ENCODE assay signal across 25 cellular contexts in genomic region chr7:51010534-51010933, GRCh38.
A peak's percentile ranks its signal among the peaks of the same experiment; 100 is the strongest.
DNase-seq lines count a peak whose midpoint lies in the region; ATAC-seq, FAIRE-seq and TF ChIP-seq lines count a peak whose summit lies in the region.
"Had no signal": no experiment of that assay in that cellular context is flagged by ENCODE, and none has a peak within 500 bp of the region (broad histone marks: within the 10 kb centered on the region; RNA-seq: fewer than 3 reads in every experiment).

No MANE protein-coding gene starts in this region.

- H3K4me3 ChIP-seq in H7 (ENCODE audit: insufficient read depth, low read depth, low read length) (no peak overlapping the region), astrocyte (ENCODE audit: insufficient read depth, low read depth, low read length) (no peak overlapping the region)
- no peak overlapping the region for H3K4me3 ChIP-seq in CD8-positive, alpha-beta T cell (ENCODE audit: low read depth, low read length)
- H3K4me3 ChIP-seq: A549, GM12878, SK-N-MC had no signal

- no peak overlapping the region for H3K27ac ChIP-seq in astrocyte (ENCODE audit: low read depth, low read length)
- no peak overlapping the region for H3K27ac ChIP-seq in CD8-positive, alpha-beta T cell (ENCODE audit: low read depth, low read length)
- H3K27ac ChIP-seq: SK-N-MC had no signal

- no peaks in the 10 kb centered on the region for H3K79me2 ChIP-seq in astrocyte (ENCODE audit: insufficient read depth, low read length)

- DNase-seq in A172 (ENCODE audit: low spot score) (peak; percentile 70), H7 (peak; percentile 12), astrocyte (ENCODE audit: low read depth) (no peak), left ventricle myocardium superior (no peak), NCI-H446 treated with DMSO at 0.1 percent for 48 hours (lab: John Stamatoyannopoulos, UW) (no peak)
- DNase-seq in activated CD4-positive, CD25-positive, alpha-beta regulatory T cell (lab: John Stamatoyannopoulos, UW) = no peak
- DNase-seq in effector memory CD8-positive, alpha-beta T cell = no peak
- no peak for DNase-seq in CD8-positive, alpha-beta T cell
- DNase-seq: C1 segment of cervical spinal cord; Caco-2; CD4-positive, alpha-beta memory T cell; GDM1; Karpas-422; NCI-H1417 treated with DMSO at 0.1 percent for 48 hours; NCI-H187; NCI-H2171 treated with DMSO at 0.1 percent for 48 hours; NCI-H524 treated with DMSO at 0.1 percent for 48 hours; NCI-H774; NK-92 treated with Interleukin-12 subunit alpha and Interleukin-12 subunit beta, amount 100 ng/mL, for 24 hours; RPMI8226; SIG-M5 had no signal

- H3K9me3 ChIP-seq in astrocyte (ENCODE audit: insufficient read depth, low read depth, low read length) = no peaks in the 10 kb centered on the region
- H3K9me3 ChIP-seq in CD8-positive, alpha-beta T cell (ENCODE audit: low read length) = no peaks in the 10 kb centered on the region
- H3K9me3 ChIP-seq: A549, Caco-2 had no signal

- TF ChIP-seq CTCF in astrocyte (IDR thresholded peaks at IDR 0.05; ENCODE audit: insufficient read depth, low read depth, low read length) = no peak
- TF ChIP-seq CTCF in CD8-positive, alpha-beta T cell (IDR thresholded peaks at IDR 0.05) = no peak

- peaks cover 3% of the 10 kb centered on the region for H3K4me1 Mint-ChIP-seq in astrocyte (ENCODE audit: low read depth, unreplicated experiment)
- H3K4me1 Mint-ChIP-seq in effector memory CD8-positive, alpha-beta T cell (ENCODE audit: low read depth in 2 of 2) = no peaks in the 10 kb centered on the region
- no peaks in the 10 kb centered on the region for H3K4me1 Mint-ChIP-seq in CD8-positive, alpha-beta T cell (ENCODE audit: low read depth)
- H3K4me1 Mint-ChIP-seq: CD4-positive, alpha-beta memory T cell had no signal

- peaks cover 2% of the 10 kb centered on the region for H3K36me3 Mint-ChIP-seq in astrocyte (ENCODE audit: low read depth, unreplicated experiment)
- no peaks in the 10 kb centered on the region for H3K36me3 Mint-ChIP-seq in effector memory CD8-positive, alpha-beta T cell (ENCODE audit: insufficient read depth)
- H3K36me3 Mint-ChIP-seq in CD8-positive, alpha-beta T cell = no peaks in the 10 kb centered on the region
- H3K36me3 Mint-ChIP-seq: CD4-positive, alpha-beta memory T cell had no signal

- POLR2A ChIA-PET in CD8-positive, alpha-beta T cell (lab: Charles Lee) = no interaction called here

- no peak overlapping the region for H3K4me3 Mint-ChIP-seq in astrocyte (ENCODE audit: unreplicated experiment)
- no peak overlapping the region for H3K4me3 Mint-ChIP-seq in effector memory CD8-positive, alpha-beta T cell
- no peak overlapping the region for H3K4me3 Mint-ChIP-seq in CD8-positive, alpha-beta T cell
- H3K4me3 Mint-ChIP-seq: CD4-positive, alpha-beta memory T cell had no signal

- H3K27me3 ChIP-seq in H7 (ENCODE audit: control insufficient read depth, insufficient read depth, low read length) (no peaks in the 10 kb centered on the region), astrocyte (ENCODE audit: insufficient read depth, low read length) (peaks cover 12% of the 10 kb centered on the region)
- no peaks in the 10 kb centered on the region for H3K27me3 ChIP-seq in CD8-positive, alpha-beta T cell (ENCODE audit: insufficient read depth, low read length)

- peaks cover 1% of the 10 kb centered on the region for H3K9me3 Mint-ChIP-seq in astrocyte (ENCODE audit: unreplicated experiment)
- no peaks in the 10 kb centered on the region for H3K9me3 Mint-ChIP-seq in effector memory CD8-positive, alpha-beta T cell
- H3K9me3 Mint-ChIP-seq in CD8-positive, alpha-beta T cell = no peaks in the 10 kb centered on the region
- H3K9me3 Mint-ChIP-seq: CD4-positive, alpha-beta memory T cell had no signal

- H3K9ac ChIP-seq in astrocyte (ENCODE audit: low read length) = no peak overlapping the region

- FAIRE-seq in astrocyte (lab: Jason Lieb, UNC) = no peak
- FAIRE-seq: A549, GM12878, HepG2 had no signal

- H3K36me3 ChIP-seq in H7 (replicated peaks; ENCODE audit: control insufficient read depth, insufficient read depth, low read length) = no peaks in the 10 kb centered on the region
- H3K36me3 ChIP-seq in astrocyte (ENCODE audit: insufficient read depth, low read length) = no peaks in the 10 kb centered on the region
- H3K36me3 ChIP-seq in CD8-positive, alpha-beta T cell (ENCODE audit: insufficient read depth, low read length) = no peaks in the 10 kb centered on the region

- H3K4me1 ChIP-seq in astrocyte (ENCODE audit: insufficient read depth, low read length) = peaks cover 19% of the 10 kb centered on the region
- H3K4me1 ChIP-seq in CD8-positive, alpha-beta T cell (ENCODE audit: insufficient read depth, low read length) = no peaks in the 10 kb centered on the region
- H3K4me1 ChIP-seq: Caco-2 had no signal

- ATAC-seq in left ventricle myocardium superior = peak; percentile 21
- ATAC-seq in effector memory CD8-positive, alpha-beta T cell (replicated peaks) = no peak
- no peak for ATAC-seq in CD8-positive, alpha-beta T cell
- ATAC-seq: GM12878 had no signal

- no peak overlapping the region for H3K27ac Mint-ChIP-seq in astrocyte (ENCODE audit: unreplicated experiment)
- no peak overlapping the region for H3K27ac Mint-ChIP-seq in effector memory CD8-positive, alpha-beta T cell
- no peak overlapping the region for H3K27ac Mint-ChIP-seq in CD8-positive, alpha-beta T cell
- H3K27ac Mint-ChIP-seq: CD4-positive, alpha-beta memory T cell had no signal

- H4K20me1 ChIP-seq in astrocyte (ENCODE audit: insufficient read depth, low read length) = no peaks in the 10 kb centered on the region

- CTCF ChIA-PET in CD8-positive, alpha-beta T cell (lab: Charles Lee) = no interaction called here

- no peak overlapping the region for H2AFZ ChIP-seq in astrocyte (ENCODE audit: low read depth, low read length)

- intact Hi-C loops in left ventricle myocardium superior (cut with micrococcal nuclease) = no loop called here
- intact Hi-C loops in CD8-positive, alpha-beta T cell (cut with DNase I, micrococcal nuclease) = no loop called here

- H3K4me2 ChIP-seq in astrocyte (ENCODE audit: low read length) = peak overlapping the region; percentile 37
- H3K4me2 ChIP-seq: A549 had no signal

- H3K27me3 Mint-ChIP-seq in astrocyte (ENCODE audit: low read depth, unreplicated experiment) = peaks cover 55% of the 10 kb centered on the region
- H3K27me3 Mint-ChIP-seq in effector memory CD8-positive, alpha-beta T cell = peaks cover 7 to 25% of the 10 kb centered on the region in 2 donors
- no peaks in the 10 kb centered on the region for H3K27me3 Mint-ChIP-seq in CD8-positive, alpha-beta T cell (ENCODE audit: low read depth)

Comparison
In these comparisons a context has a peak if more than half of its experiments do, and no peak if none do; other contexts are left out.
1. DNase-seq: peak in A172 (single experiment) and H7 (single experiment); none in astrocyte (single experiment), left ventricle myocardium superior (single experiment), activated CD4-positive, CD25-positive, alpha-beta regulatory T cell (0 of 4), effector memory CD8-positive, alpha-beta T cell (0 of 3), NCI-H446 treated with DMSO at 0.1 percent for 48 hours (single experiment) and CD8-positive, alpha-beta T cell (0 of 7).